In genomic region chr20:41001497-41001896, GRCh38 we compare ENCODE assay signal across 27 cellular contexts. TPM values are rescaled to one million over a fixed set of nuclear protein-coding genes. Genes with fewer than 3 reads are reported as not detected.
DNase-seq lines count a peak whose midpoint lies in the region; TF ChIP-seq lines count a peak whose summit lies in the region.
"Had no signal": no experiment of that assay in that cellular context is flagged by ENCODE, and none has a peak within 500 bp of the region (broad histone marks: within the 10 kb centered on the region; RNA-seq: fewer than 3 reads in every experiment).

No MANE protein-coding gene starts in this region.

- H3K4me1 Mint-ChIP-seq in T-helper 2 cell treated with Interferon-gamma antibody and Interleukin-4, amounts not matched to agents 5 μg/mL and 100 μg/mL, for 36 hours (ENCODE audit: low read depth): peaks cover 26% of the 10 kb centered on the region

- peaks cover 0 to 40% of the 10 kb centered on the region in 2 donors for H3K4me1 ChIP-seq in right atrium auricular region

- H3K4me3 ChIP-seq in right atrium auricular region: no peak overlapping the region
- H3K4me3 ChIP-seq: colonic mucosa, MG63, ovary, SJSA1 had no signal

- no peaks in the 10 kb centered on the region for H3K9me3 ChIP-seq in right atrium auricular region
- H3K9me3 ChIP-seq: colonic mucosa, ovary, SJSA1 had no signal

- H3K27ac Mint-ChIP-seq in T-helper 2 cell treated with Interferon-gamma antibody and Interleukin-4, amounts not matched to agents 5 μg/mL and 100 μg/mL, for 36 hours: peak overlapping the region; percentile 21
- H3K27ac Mint-ChIP-seq: activated B cell treated with CpG ODN at 0.5 μM for 24 hours; B cell; IgD-negative memory B cell; mesothelial cell of epicardium; naive thymus-derived CD8-positive, alpha-beta T cell; T-helper 1 cell treated with Interleukin-12 subunit alpha and Interleukin-12 subunit beta and Interleukin-4 antibody, amounts not matched to agents 30 μg/mL and 1 μg/mL, for 36 hours; type B pancreatic cell had no signal

- no peak overlapping the region for H3K4me3 Mint-ChIP-seq in T-helper 2 cell treated with Interferon-gamma antibody and Interleukin-4, amounts not matched to agents 5 μg/mL and 100 μg/mL, for 36 hours
- H3K4me3 Mint-ChIP-seq: activated B cell treated with CpG ODN at 0.5 μM for 24 hours; activated CD4-positive, alpha-beta memory T cell treated with anti-CD3 and anti-CD28 coated beads for 36 hours; B cell; IgD-negative memory B cell; mesothelial cell of epicardium; naive thymus-derived CD8-positive, alpha-beta T cell; T-helper 1 cell treated with Interleukin-12 subunit alpha and Interleukin-12 subunit beta and Interleukin-4 antibody, amounts not matched to agents 30 μg/mL and 1 μg/mL, for 36 hours; type B pancreatic cell had no signal

- no peaks in the 10 kb centered on the region for H3K27me3 ChIP-seq in right atrium auricular region
- H3K27me3 ChIP-seq: brain microvascular endothelial cell, colonic mucosa, MG63, ovary, SJSA1 had no signal

- no peaks in the 10 kb centered on the region for H3K27me3 Mint-ChIP-seq in T-helper 2 cell treated with Interferon-gamma antibody and Interleukin-4, amounts not matched to agents 5 μg/mL and 100 μg/mL, for 36 hours (ENCODE audit: low read depth)
- H3K27me3 Mint-ChIP-seq: activated B cell treated with CpG ODN at 0.5 μM for 24 hours; activated CD4-positive, alpha-beta memory T cell treated with anti-CD3 and anti-CD28 coated beads for 36 hours; B cell; IgD-negative memory B cell; naive thymus-derived CD8-positive, alpha-beta T cell; type B pancreatic cell had no signal

- no peak for DNase-seq in T-helper 2 cell treated with Interferon-gamma antibody and Interleukin-4, amounts not matched to agents 5 μg/mL and 100 μg/mL, for 36 hours (ENCODE audit: low spot score)
- DNase-seq in T-helper 2 cell (no peak), NOMO-1 treated with dmso at 0.1 percent for 144 hours (lab: John Stamatoyannopoulos, UW; ENCODE audit: unreplicated experiment) (peak; percentile 52), amniotic epithelial cell (ENCODE audit: low read depth) (peak; percentile 89), iris pigment epithelial cell (ENCODE audit: low read depth) (peak; percentile 79), NCI-H128 (lab: John Stamatoyannopoulos, UW; ENCODE audit: unreplicated experiment) (no peak), right atrium auricular region (ENCODE audit: low spot score) (no peak), amygdala (lab: John Stamatoyannopoulos, UW) (no peak)
- DNase-seq: activated B cell treated with CpG ODN at 0.5 μM for 24 hours; activated CD4-positive, alpha-beta memory T cell treated with anti-CD3 and anti-CD28 coated beads for 36 hours; activated effector memory CD4-positive, alpha-beta T cell treated with Interleukin-2 at 50 U/mL for 16 hours; brain microvascular endothelial cell; Calu3; colonic mucosa; left colon; MG63; naive thymus-derived CD8-positive, alpha-beta T cell; NCI-H1930; NCI-H748 treated with DMSO at 0.1 percent for 48 hours; ovary had no signal

- H3K9me3 Mint-ChIP-seq in T-helper 2 cell treated with Interferon-gamma antibody and Interleukin-4, amounts not matched to agents 5 μg/mL and 100 μg/mL, for 36 hours: peaks cover 3% of the 10 kb centered on the region
- H3K9me3 Mint-ChIP-seq: activated B cell treated with CpG ODN at 0.5 μM for 24 hours; activated CD4-positive, alpha-beta memory T cell treated with anti-CD3 and anti-CD28 coated beads for 36 hours; mesothelial cell of epicardium; naive thymus-derived CD8-positive, alpha-beta T cell; T-helper 1 cell treated with Interleukin-12 subunit alpha and Interleukin-12 subunit beta and Interleukin-4 antibody, amounts not matched to agents 30 μg/mL and 1 μg/mL, for 36 hours; type B pancreatic cell had no signal

- peaks cover 4% of the 10 kb centered on the region for H3K36me3 Mint-ChIP-seq in T-helper 2 cell treated with Interferon-gamma antibody and Interleukin-4, amounts not matched to agents 5 μg/mL and 100 μg/mL, for 36 hours (ENCODE audit: low read depth)
- H3K36me3 Mint-ChIP-seq: IgD-negative memory B cell; naive thymus-derived CD8-positive, alpha-beta T cell; type B pancreatic cell had no signal

- TF ChIP-seq CTCF in right atrium auricular region (IDR thresholded peaks at IDR 0.05): no peak

- no peaks in the 10 kb centered on the region for H3K36me3 ChIP-seq in right atrium auricular region
- H3K36me3 ChIP-seq: brain microvascular endothelial cell, colonic mucosa, MG63, ovary had no signal

- H3K27ac ChIP-seq in right atrium auricular region: no peak overlapping the region
- H3K27ac ChIP-seq: 22Rv1, colonic mucosa, ovary had no signal

RNA-seq across cellular contexts. Expression of gene TOP1, which starts 27.1 kb away (rescaled TPM):
- total RNA-seq in right atrium auricular region: 10 to 100 TPM; 19.7 to 21.2 TPM

Comparison
In these comparisons a context has a peak if more than half of its experiments do, and no peak if none do; other contexts are left out.
1. DNase-seq: peak in NOMO-1 treated with dmso at 0.1 percent for 144 hours (single experiment), amniotic epithelial cell (single experiment) and iris pigment epithelial cell (single experiment); none in T-helper 2 cell treated with Interferon-gamma antibody and Interleukin-4, amounts not matched to agents 5 μg/mL and 100 μg/mL, for 36 hours (single experiment), T-helper 2 cell (0 of 5), NCI-H128 (single experiment), right atrium auricular region (single experiment) and amygdala (0 of 56).